30 cellular contexts compared by ENCODE assay signal in the genomic region with DNA sequence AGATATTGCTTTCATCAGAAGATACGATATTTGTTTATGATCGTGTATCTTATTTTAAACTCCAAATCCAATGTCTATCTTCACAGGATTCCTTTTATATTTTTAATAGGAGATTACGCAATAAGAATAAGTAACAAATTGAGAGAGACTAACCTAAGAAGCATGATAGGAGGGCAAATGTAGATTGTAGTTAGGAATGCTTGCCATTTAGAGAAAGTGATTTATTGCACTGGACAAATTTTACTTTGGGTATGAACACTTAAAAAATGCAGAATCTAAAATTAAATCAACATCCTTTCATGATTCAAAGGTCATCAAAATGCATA.
"Had no signal": no experiment of that assay in that cellular context is flagged by ENCODE, and none has a peak within 500 bp of the region (broad histone marks: within the 10 kb centered on the region; RNA-seq: fewer than 3 reads in every experiment).

No MANE protein-coding gene starts in this region.

- H3K9me3 Mint-ChIP-seq: activated naive CD4-positive, alpha-beta T cell treated with anti-CD3 and anti-CD28 coated beads, Interleukin-2, amount 50 U/mL, for 24 hours; WTC11 had no signal

- H3K27me3 Mint-ChIP-seq: activated naive CD8-positive, alpha-beta T cell treated with anti-CD3 and anti-CD28 coated beads, Interleukin-2, amount 50 U/mL, for 24 hours; activated T-helper 17 cell treated with anti-CD3 and anti-CD28 coated beads, Interleukin-2, amount 50 U/mL, for 72 hours had no signal

- H3K27ac Mint-ChIP-seq: activated CD8-positive, alpha-beta T cell treated with anti-CD3 and anti-CD28 coated beads for 36 hours; activated naive CD4-positive, alpha-beta T cell treated with anti-CD3 and anti-CD28 coated beads, Interleukin-2, amount 50 U/mL, for 24 hours; activated naive CD8-positive, alpha-beta T cell treated with anti-CD3 and anti-CD28 coated beads for 36 hours; activated naive CD8-positive, alpha-beta T cell treated with anti-CD3 and anti-CD28 coated beads, Interleukin-2, amount 50 U/mL, for 24 hours; activated T-helper 17 cell treated with anti-CD3 and anti-CD28 coated beads, Interleukin-2, amount 50 U/mL, for 72 hours; WTC11 had no signal

- H3K4me3 Mint-ChIP-seq: activated CD8-positive, alpha-beta T cell treated with anti-CD3 and anti-CD28 coated beads for 36 hours; activated naive CD4-positive, alpha-beta T cell treated with anti-CD3 and anti-CD28 coated beads, Interleukin-2, amount 50 U/mL, for 24 hours; activated naive CD8-positive, alpha-beta T cell treated with anti-CD3 and anti-CD28 coated beads for 36 hours; activated naive CD8-positive, alpha-beta T cell treated with anti-CD3 and anti-CD28 coated beads, Interleukin-2, amount 50 U/mL, for 24 hours; activated T-cell treated with anti-CD3 and anti-CD28 coated beads, Interleukin-2, amount 50 U/mL, for 4 hours; activated T-helper 17 cell treated with anti-CD3 and anti-CD28 coated beads, Interleukin-2, amount 50 U/mL, for 72 hours; WTC11 had no signal

- H3K36me3 Mint-ChIP-seq: activated naive CD8-positive, alpha-beta T cell treated with anti-CD3 and anti-CD28 coated beads for 36 hours; WTC11 had no signal

- FAIRE-seq: endothelial cell of umbilical vein had no signal

- H3K27ac ChIP-seq: adrenal gland, body of pancreas, colonic mucosa, epithelial cell of prostate, esophagus squamous epithelium, gastroesophageal sphincter, heart right ventricle, VCaP had no signal

- H3K9me3 ChIP-seq: adrenal gland, body of pancreas, colonic mucosa, esophagus squamous epithelium, gastroesophageal sphincter, heart right ventricle had no signal

- DNase-seq: activated CD4-positive, alpha-beta T cell treated with anti-CD3 and anti-CD28 coated beads for 1 hour; activated CD4-positive, alpha-beta T cell treated with anti-CD3 and anti-CD28 coated beads for 4 hours; activated CD4-positive, alpha-beta T cell treated with anti-CD3 and anti-CD28 coated beads, Interleukin-2, amount 50 U/mL, for 1 hour; activated CD4-positive, alpha-beta T cell treated with anti-CD3 and anti-CD28 coated beads, Interleukin-2, amount 50 U/mL, for 48 hours; activated CD8-positive, alpha-beta memory T cell treated with anti-CD3 and anti-CD28 coated beads for 24 hours; activated CD8-positive, alpha-beta T cell treated with anti-CD3 and anti-CD28 coated beads for 36 hours; activated effector memory CD4-positive, alpha-beta T cell treated with Interleukin-2 at 50 U/mL for 16 hours; activated gamma-delta T cell treated with Interleukin-2 at 50 U/mL for 16 hours; activated naive CD4-positive, alpha-beta T cell treated with Interleukin-2 at 50 U/mL for 16 hours; activated naive CD8-positive, alpha-beta T cell treated with anti-CD3 and anti-CD28 coated beads for 36 hours; activated naive CD8-positive, alpha-beta T cell treated with anti-CD3 and anti-CD28 coated beads, Interleukin-2, amount 50 U/mL, for 24 hours; activated T-cell treated with anti-CD3 and anti-CD28 coated beads, Interleukin-2, amount 50 U/mL, for 4 hours; adrenal gland; amygdala; aorta; body of pancreas; caudate nucleus; colonic mucosa; effector CD8-positive, alpha-beta T cell; esophagus squamous epithelium; foreskin melanocyte; heart right ventricle; T-helper 2 cell had no signal

- ATAC-seq: activated CD8-positive, alpha-beta T cell treated with anti-CD3 and anti-CD28 coated beads for 36 hours; activated naive CD8-positive, alpha-beta T cell treated with anti-CD3 and anti-CD28 coated beads, Interleukin-2, amount 50 U/mL, for 24 hours; activated T-cell treated with anti-CD3 and anti-CD28 coated beads, Interleukin-2, amount 50 U/mL, for 4 hours; activated T-helper 17 cell treated with anti-CD3 and anti-CD28 coated beads, Interleukin-2, amount 50 U/mL, for 72 hours; body of pancreas; gastroesophageal sphincter; heart right ventricle; WTC11 had no signal

- H3K36me3 ChIP-seq: adrenal gland, colonic mucosa, esophagus squamous epithelium, gastroesophageal sphincter, heart right ventricle had no signal

- H3K4me1 ChIP-seq: adrenal gland, colonic mucosa, esophagus squamous epithelium, gastroesophageal sphincter, heart right ventricle had no signal

- H3K4me1 Mint-ChIP-seq: activated naive CD4-positive, alpha-beta T cell treated with anti-CD3 and anti-CD28 coated beads, Interleukin-2, amount 50 U/mL, for 24 hours; activated naive CD8-positive, alpha-beta T cell treated with anti-CD3 and anti-CD28 coated beads for 36 hours; activated naive CD8-positive, alpha-beta T cell treated with anti-CD3 and anti-CD28 coated beads, Interleukin-2, amount 50 U/mL, for 24 hours; activated T-helper 17 cell treated with anti-CD3 and anti-CD28 coated beads, Interleukin-2, amount 50 U/mL, for 72 hours had no signal

- H3K4me3 ChIP-seq: adrenal gland, body of pancreas, colonic mucosa, esophagus squamous epithelium, gastroesophageal sphincter, heart right ventricle had no signal

- H3K27me3 ChIP-seq: adrenal gland, body of pancreas, colonic mucosa, esophagus squamous epithelium, gastroesophageal sphincter had no signal
